In genomic region chr5:135561266-135561665, GRCh38 we compare ENCODE assay signal across 2 cellular contexts.
TF ChIP-seq lines count a peak whose summit lies in the region.

No MANE protein-coding gene starts in this region.

TF ChIP-seq in A549, 52 proteins besides CTCF, POLR2A, EP300 and RAD21:
- no peak for TF ChIP-seq HOXB5 (CRISPR knock-in tag; IDR thresholded peaks at IDR 0.05)
- no peak for TF ChIP-seq JUN (IDR thresholded peaks at IDR 0.05)
- no peak for TF ChIP-seq FOXS1 (CRISPR knock-in tag; IDR thresholded peaks at IDR 0.05)

TF ChIP-seq in K562, 482 proteins besides CTCF, POLR2A, EP300 and RAD21:
- TF ChIP-seq ZNF224 (CRISPR knock-in tag; IDR thresholded peaks at IDR 0.05), result no peak
- TF ChIP-seq DIDO1 (tag; IDR thresholded peaks at IDR 0.05; ENCODE audit: low read depth), result no peak
- no peak for TF ChIP-seq ZSCAN29 (IDR thresholded peaks at IDR 0.05)
- no peak for TF ChIP-seq PREB (CRISPR knock-in tag; IDR thresholded peaks at IDR 0.05)
- TF ChIP-seq MEIS2 (IDR thresholded peaks at IDR 0.05; ENCODE audit: partially characterized antibody), result no peak
- TF ChIP-seq CREM (IDR thresholded peaks at IDR 0.05; ENCODE audit: low read depth), result no peak
- no peak for TF ChIP-seq RBM25 (IDR thresholded peaks at IDR 0.05; ENCODE audit: low read depth, low read length, severe bottlenecking)
- no peak for TF ChIP-seq ZNF583 (CRISPR knock-in tag; IDR thresholded peaks at IDR 0.05)
- no peak for TF ChIP-seq BCLAF1 (IDR thresholded peaks at IDR 0.05; ENCODE audit: borderline replicate concordance in 1 of 2, control insufficient read depth in 1 of 2, low read depth in 2 of 2, low read length in 1 of 2)
- TF ChIP-seq ZZZ3 (IDR thresholded peaks at IDR 0.05), result no peak
- no peak for TF ChIP-seq ETV5 (CRISPR knock-in tag; IDR thresholded peaks at IDR 0.05; ENCODE audit: low read depth)
- TF ChIP-seq CBX3 (IDR thresholded peaks at IDR 0.05; ENCODE audit: borderline replicate concordance in 1 of 2, low read length in 2 of 2), result no peak
- TF ChIP-seq POLR2G (IDR thresholded peaks at IDR 0.05; ENCODE audit: low read depth, low read length), result no peak
- no peak for TF ChIP-seq CREB3L1 (IDR thresholded peaks at IDR 0.05; ENCODE audit: borderline replicate concordance, low read depth)
- TF ChIP-seq POU5F1 (IDR thresholded peaks at IDR 0.05; ENCODE audit: borderline replicate concordance, low read depth, low read length, partially characterized antibody), result no peak
